1 cellular context compared by ENCODE assay signal in genomic region chrX:15675490-15675921, GRCh38.
TF ChIP-seq lines count a peak whose summit lies in the region.

No MANE protein-coding gene starts in this region.

TF ChIP-seq in SK-N-SH, 30 proteins besides CTCF, POLR2A, EP300 and RAD21 (continued from another document):
- TF ChIP-seq REST (IDR thresholded peaks at IDR 0.05; ENCODE audit: low read depth, low read length) (no peak), TAF1 (IDR thresholded peaks at IDR 0.05; ENCODE audit: borderline replicate concordance, low read depth, low read length) (peak; percentile 67), SIN3A (IDR thresholded peaks at IDR 0.05; ENCODE audit: borderline replicate concordance, low read depth, low read length) (peak; percentile 64; the same call in 1 of the 2 replicates), FOXJ3 (CRISPR knock-in tag; IDR thresholded peaks at IDR 0.05) (0 out of 2 replicates have a peak, but pooled peaks have one; percentile 58), YY1 (IDR thresholded peaks at IDR 0.05; ENCODE audit: low read depth) (peak; percentile 95), USF2 (IDR thresholded peaks at IDR 0.05; ENCODE audit: borderline replicate concordance, low read depth, low read length) (no peak), RCOR1 (IDR thresholded peaks at IDR 0.05; ENCODE audit: low read length) (no peak), POLR2AphosphoS5 (IDR thresholded peaks at IDR 0.05; ENCODE audit: low read depth, low read length) (no peak; the same call in 1 of the 2 replicates), TEAD4 (IDR thresholded peaks at IDR 0.05; ENCODE audit: borderline replicate concordance, insufficient read depth) (no peak), IRF3 (IDR thresholded peaks at IDR 0.05; ENCODE audit: low read depth, low read length) (no peak), SMC3 (IDR thresholded peaks at IDR 0.05; ENCODE audit: low read depth, low read length) (no peak), MXI1 (IDR thresholded peaks at IDR 0.05; ENCODE audit: low read depth, low read length) (peak; percentile 71; the same call in 1 of the 2 replicates)
